8 cellular contexts compared by ENCODE assay signal in genomic region chr7:90629306-90629918, GRCh38. TPM values are rescaled to one million over a fixed set of nuclear protein-coding genes. Genes with fewer than 3 reads are reported as not detected.
DNase-seq lines count a peak whose midpoint lies in the region; ATAC-seq and TF ChIP-seq lines count a peak whose summit lies in the region.

No MANE protein-coding gene starts in this region.

- DNase-seq in activated CD8-positive, alpha-beta T cell treated with anti-CD3 and anti-CD28 coated beads for 36 hours = peak; percentile 15
- no peak for DNase-seq in activated CD8-positive, alpha-beta T cell treated with anti-CD3 and anti-CD28 coated beads, Interleukin-2, amount 10 ng/mL, durations not matched to agents 7 days and 5 days
- DNase-seq in GM23338 (ENCODE audit: low spot score) (peak; percentile 84), foreskin melanocyte (peak; percentile 32), sciatic nerve (ENCODE audit: low spot score) (no peak)
- no peak for DNase-seq in stimulated activated CD4-positive, alpha-beta T cell treated with anti-CD3 and anti-CD28 coated beads, Interleukin-12 subunit alpha, Interleukin-12 subunit beta, amount 100 ng/mL, for 4 hours

- no peak overlapping the region for H3K27ac Mint-ChIP-seq in activated CD8-positive, alpha-beta T cell treated with anti-CD3 and anti-CD28 coated beads for 36 hours
- no peak overlapping the region for H3K27ac Mint-ChIP-seq in activated CD8-positive, alpha-beta T cell treated with anti-CD3 and anti-CD28 coated beads, Interleukin-2, amount 10 ng/mL, durations not matched to agents 7 days and 5 days
- no peak overlapping the region for H3K27ac Mint-ChIP-seq in GM23338

- no peaks in the 10 kb centered on the region for H3K36me3 ChIP-seq in GM23338 (ENCODE audit: insufficient read depth)
- no peaks in the 10 kb centered on the region for H3K36me3 ChIP-seq in Loucy (ENCODE audit: insufficient read depth, low read length)

- no peak overlapping the region for H2AFZ ChIP-seq in GM23338
- no peak overlapping the region for H2AFZ ChIP-seq in Loucy (ENCODE audit: low read length)

- no peaks in the 10 kb centered on the region for H3K9me3 ChIP-seq in Loucy (ENCODE audit: insufficient read depth, low read depth, low read length)

- no peaks in the 10 kb centered on the region for H3K27me3 ChIP-seq in GM23338 (ENCODE audit: insufficient read depth)
- no peaks in the 10 kb centered on the region for H3K27me3 ChIP-seq in Loucy (ENCODE audit: insufficient read depth, low read length, poor library complexity, severe bottlenecking)

- H3K36me3 Mint-ChIP-seq in activated CD8-positive, alpha-beta T cell treated with anti-CD3 and anti-CD28 coated beads for 36 hours (ENCODE audit: low read depth) = no peaks in the 10 kb centered on the region
- no peaks in the 10 kb centered on the region for H3K36me3 Mint-ChIP-seq in activated CD8-positive, alpha-beta T cell treated with anti-CD3 and anti-CD28 coated beads, Interleukin-2, amount 10 ng/mL, durations not matched to agents 7 days and 5 days (ENCODE audit: low read depth)
- peaks cover 11% of the 10 kb centered on the region; the same call in 2 of the 3 replicates for H3K36me3 Mint-ChIP-seq in GM23338 (ENCODE audit: low read depth)

- H3K4me3 ChIP-seq in GM23338 (no peak overlapping the region), Loucy (ENCODE audit: low read length, poor library complexity, severe bottlenecking) (no peak overlapping the region)

- H3K4me1 ChIP-seq in GM23338 (ENCODE audit: insufficient read depth) (peaks cover 31% of the 10 kb centered on the region), Loucy (ENCODE audit: insufficient read depth, low read length, poor library complexity, severe bottlenecking) (no peaks in the 10 kb centered on the region)

- H4K20me1 ChIP-seq in GM23338 (replicated peaks; ENCODE audit: insufficient read depth) = peaks cover 3% of the 10 kb centered on the region; the same call in 1 of the 2 replicates
- H4K20me1 ChIP-seq in Loucy (ENCODE audit: insufficient read depth, low read length, poor library complexity, severe bottlenecking) = no peaks in the 10 kb centered on the region

- peaks cover 2% of the 10 kb centered on the region for H3K27me3 Mint-ChIP-seq in activated CD8-positive, alpha-beta T cell treated with anti-CD3 and anti-CD28 coated beads for 36 hours
- no peaks in the 10 kb centered on the region for H3K27me3 Mint-ChIP-seq in activated CD8-positive, alpha-beta T cell treated with anti-CD3 and anti-CD28 coated beads, Interleukin-2, amount 10 ng/mL, durations not matched to agents 7 days and 5 days (ENCODE audit: low read depth)
- peaks cover 2% of the 10 kb centered on the region for H3K27me3 Mint-ChIP-seq in GM23338 (ENCODE audit: insufficient read depth, low read depth, poor library complexity)

- intact Hi-C loops in activated CD8-positive, alpha-beta T cell treated with anti-CD3 and anti-CD28 coated beads for 36 hours (cut with micrococcal nuclease) = loop anchor here (1.0 kb wide), 1 partner anchor 174 kb away; no protein-coding TSS in a partner anchor
- intact Hi-C loops in sciatic nerve (cut with DNase I) = no loop called here

- peak; percentile 56 for TF ChIP-seq CTCF in activated CD8-positive, alpha-beta T cell treated with anti-CD3 and anti-CD28 coated beads for 36 hours (IDR thresholded peaks at IDR 0.05)
- TF ChIP-seq CTCF in GM23338 (conservative IDR thresholded peaks at IDR 0.05; ENCODE audit: low read depth in 2 of 2) (peak; percentile 88 to 93), Loucy (conservative IDR thresholded peaks at IDR 0.05; ENCODE audit: low read length) (peak; percentile 68)

- no peaks in the 10 kb centered on the region for H3K9me3 Mint-ChIP-seq in activated CD8-positive, alpha-beta T cell treated with anti-CD3 and anti-CD28 coated beads for 36 hours
- no peaks in the 10 kb centered on the region for H3K9me3 Mint-ChIP-seq in activated CD8-positive, alpha-beta T cell treated with anti-CD3 and anti-CD28 coated beads, Interleukin-2, amount 10 ng/mL, durations not matched to agents 7 days and 5 days (ENCODE audit: insufficient read depth)
- H3K9me3 Mint-ChIP-seq in GM23338 = peaks cover 3% of the 10 kb centered on the region; the same call in 2 of the 3 replicates

- H3K79me2 ChIP-seq in GM23338 (replicated peaks; ENCODE audit: insufficient read depth) = peaks cover 24% of the 10 kb centered on the region
- no peaks in the 10 kb centered on the region for H3K79me2 ChIP-seq in Loucy (ENCODE audit: insufficient read depth, low read length)

- H3K27ac ChIP-seq in GM23338 (ENCODE audit: low read depth) = no peak overlapping the region

- H3K9me2 ChIP-seq in GM23338 (ENCODE audit: insufficient read depth) (no peaks in the 10 kb centered on the region), Loucy (replicated peaks; ENCODE audit: low read depth, low read length) (no peaks in the 10 kb centered on the region)

- CTCF ChIA-PET in activated CD8-positive, alpha-beta T cell treated with anti-CD3 and anti-CD28 coated beads for 36 hours (lab: Charles Lee) = interaction anchor here (0.6 to 3.2 kb wide), 10 partner anchors 11 to 177 kb away, joined by 3 to 20 read pairs (median 4); no protein-coding TSS in a partner anchor
- CTCF ChIA-PET in activated CD8-positive, alpha-beta T cell treated with anti-CD3 and anti-CD28 coated beads, Interleukin-2, amount 10 ng/mL, durations not matched to agents 7 days and 5 days (lab: Charles Lee) = interaction anchor here (1.9 kb wide), 1 partner anchor 174 kb away, joined by 9 read pairs; no protein-coding TSS in a partner anchor

- no peaks in the 10 kb centered on the region for H3F3A ChIP-seq in GM23338 (replicated peaks; ENCODE audit: low read depth)
- H3F3A ChIP-seq in Loucy (ENCODE audit: low read depth) = no peaks in the 10 kb centered on the region

- no peaks in the 10 kb centered on the region for H3K4me1 Mint-ChIP-seq in activated CD8-positive, alpha-beta T cell treated with anti-CD3 and anti-CD28 coated beads for 36 hours (ENCODE audit: low read depth)
- no peaks in the 10 kb centered on the region for H3K4me1 Mint-ChIP-seq in activated CD8-positive, alpha-beta T cell treated with anti-CD3 and anti-CD28 coated beads, Interleukin-2, amount 10 ng/mL, durations not matched to agents 7 days and 5 days (ENCODE audit: low read depth)
- peaks cover 29% of the 10 kb centered on the region for H3K4me1 Mint-ChIP-seq in GM23338

- H3K4me3 Mint-ChIP-seq in activated CD8-positive, alpha-beta T cell treated with anti-CD3 and anti-CD28 coated beads for 36 hours = no peak overlapping the region
- H3K4me3 Mint-ChIP-seq in activated CD8-positive, alpha-beta T cell treated with anti-CD3 and anti-CD28 coated beads, Interleukin-2, amount 10 ng/mL, durations not matched to agents 7 days and 5 days = no peak overlapping the region
- no peak overlapping the region for H3K4me3 Mint-ChIP-seq in GM23338

- peak; percentile 55 for ATAC-seq in activated CD8-positive, alpha-beta T cell treated with anti-CD3 and anti-CD28 coated beads for 36 hours
- no peak for ATAC-seq in activated CD8-positive, alpha-beta T cell treated with anti-CD3 and anti-CD28 coated beads, Interleukin-2, amount 10 ng/mL, durations not matched to agents 7 days and 5 days
- ATAC-seq in GM23338 (peak; percentile 89), SK-N-SH treated with all-trans-retinoic acid at 6 μM for 48 hours (peak; percentile 83), sciatic nerve (peak; percentile 39)

- no peak overlapping the region for H3K4me2 ChIP-seq in GM23338
- no peak overlapping the region for H3K4me2 ChIP-seq in Loucy (ENCODE audit: low read depth, low read length, poor library complexity, severe bottlenecking)

- no peak overlapping the region for H3K9ac ChIP-seq in Loucy (ENCODE audit: low read depth, low read length, poor library complexity, severe bottlenecking)

- POLR2A ChIA-PET in activated CD8-positive, alpha-beta T cell treated with anti-CD3 and anti-CD28 coated beads for 36 hours (lab: Charles Lee) = no interaction called here
- POLR2A ChIA-PET in activated CD8-positive, alpha-beta T cell treated with anti-CD3 and anti-CD28 coated beads, Interleukin-2, amount 10 ng/mL, durations not matched to agents 7 days and 5 days (lab: Charles Lee) = no interaction called here

TF ChIP-seq in GM23338, 12 proteins besides CTCF, POLR2A, EP300 and RAD21 (continues in another document):
- TF ChIP-seq EZH2phosphoT487 (IDR thresholded peaks at IDR 0.05; ENCODE audit: unreplicated experiment) = no peak

TF ChIP-seq in SK-N-SH treated with all-trans-retinoic acid at 6 μM for 48 hours, 23 proteins besides CTCF, POLR2A, EP300 and RAD21 (continues in another document):
- TF ChIP-seq ZC3H10 (CRISPR knock-in tag; IDR thresholded peaks at IDR 0.05) (no peak), CSDC2 (CRISPR knock-in tag; IDR thresholded peaks at IDR 0.05) (no peak), PATZ1 (CRISPR knock-in tag; IDR thresholded peaks at IDR 0.05; ENCODE audit: borderline replicate concordance) (no peak), GLIS3 (CRISPR knock-in tag; IDR thresholded peaks at IDR 0.05) (no peak)

RNA-seq across cellular contexts. Expression of gene CDK14, which starts 33.3 kb away (rescaled TPM):
- under 1 TPM; 0.05 to 0.27 TPM for total RNA-seq in activated CD8-positive, alpha-beta T cell treated with anti-CD3 and anti-CD28 coated beads for 36 hours
- not detected for total RNA-seq in activated CD8-positive, alpha-beta T cell treated with anti-CD3 and anti-CD28 coated beads, Interleukin-2, amount 10 ng/mL, durations not matched to agents 7 days and 5 days
- 24.0 and 25.9 TPM in 2 replicates for total RNA-seq in GM23338 (2014; rRNA removed; shearing (Covaris generic))
- polyA plus RNA-seq in GM23338 (2016; fragmentation: Nextera tagmentation; extraction: Ambion mirVana) = 10.1 and 11.2 TPM in 2 replicates
- total RNA-seq in sciatic nerve = 79.4 TPM

Comparison
In these comparisons a context has a peak if more than half of its experiments do, and no peak if none do; other contexts are left out.
1. DNase-seq: peak in activated CD8-positive, alpha-beta T cell treated with anti-CD3 and anti-CD28 coated beads for 36 hours (single experiment), GM23338 (single experiment) and foreskin melanocyte (single experiment); none in activated CD8-positive, alpha-beta T cell treated with anti-CD3 and anti-CD28 coated beads, Interleukin-2, amount 10 ng/mL, durations not matched to agents 7 days and 5 days (single experiment), sciatic nerve (single experiment) and stimulated activated CD4-positive, alpha-beta T cell treated with anti-CD3 and anti-CD28 coated beads, Interleukin-12 subunit alpha, Interleukin-12 subunit beta, amount 100 ng/mL, for 4 hours (single experiment).
2. RNA of gene CDK14, which starts 33.3 kb away (total RNA-seq): 79.4 TPM in sciatic nerve (single experiment) and 24.0 to 25.9 TPM in GM23338; 0.05 to 0.27 TPM in activated CD8-positive, alpha-beta T cell treated with anti-CD3 and anti-CD28 coated beads for 36 hours and not detected in activated CD8-positive, alpha-beta T cell treated with anti-CD3 and anti-CD28 coated beads, Interleukin-2, amount 10 ng/mL, durations not matched to agents 7 days and 5 days; every median in the first group is over 10 times any median in the second.
3. Peak in every context shown above with its lines, with median percentiles within 50 percentile points of each other: CTCF ChIP-seq.